In genomic region chr21:15051652-15052554, GRCh38 we compare ENCODE assay signal across 8 cellular contexts. TPM values are rescaled to one million over a fixed set of nuclear protein-coding genes. Genes with fewer than 3 reads are reported as not detected.
A peak's percentile ranks its signal among the peaks of the same experiment; 100 is the strongest.
DNase-seq lines count a peak whose midpoint lies in the region; ATAC-seq and TF ChIP-seq lines count a peak whose summit lies in the region.

No MANE protein-coding gene starts in this region.

- H3K9me3 Mint-ChIP-seq in activated CD4-positive, alpha-beta T cell treated with anti-CD3 and anti-CD28 coated beads for 36 hours (ENCODE audit: low read depth): peaks cover 2% of the 10 kb centered on the region
- peaks cover 1% of the 10 kb centered on the region for H3K9me3 Mint-ChIP-seq in activated CD4-positive, alpha-beta memory T cell treated with anti-CD3 and anti-CD28 coated beads, Interleukin-2, amount 10 ng/mL, durations not matched to agents 7 days and 5 days

- no peak for TF ChIP-seq CTCF in foreskin keratinocyte (conservative IDR thresholded peaks at IDR 0.05)

- H3K4me1 ChIP-seq in mucosa of rectum (ENCODE audit: control insufficient read depth in 2 of 2, insufficient read depth in 2 of 2, low read length in 2 of 2) (peaks cover 44 to 70% of the 10 kb centered on the region in 2 donors), foreskin keratinocyte (peaks cover 9% of the 10 kb centered on the region)

- no peaks in the 10 kb centered on the region for H3K27me3 ChIP-seq in mucosa of rectum (ENCODE audit: control insufficient read depth in 2 of 2, insufficient read depth in 2 of 2, low read length in 2 of 2)
- H3K27me3 ChIP-seq in foreskin keratinocyte: no peaks in the 10 kb centered on the region

- intact Hi-C loops in activated CD4-positive, alpha-beta T cell treated with anti-CD3 and anti-CD28 coated beads for 36 hours (cut with DNase I, micrococcal nuclease): no loop called here

- H3K9ac ChIP-seq in mucosa of rectum (ENCODE audit: low read depth in 1 of 2, low read length in 2 of 2): peak overlapping the region in 1 of 2 donors; percentile 39

- POLR2A ChIA-PET in activated CD4-positive, alpha-beta T cell treated with anti-CD3 and anti-CD28 coated beads for 36 hours (lab: Charles Lee): interaction anchor here (0.6 to 1.0 kb wide), 3 partner anchors 13 to 364 kb away, joined by 3 to 8 read pairs (median 4); partner anchors contain the start of gene NRIP1
- POLR2A ChIA-PET in activated CD4-positive, alpha-beta memory T cell treated with anti-CD3 and anti-CD28 coated beads, Interleukin-2, amount 10 ng/mL, durations not matched to agents 7 days and 5 days (lab: Charles Lee): interaction anchor here (1.4 kb wide), 1 partner anchor 13 kb away, joined by 6 read pairs; the partner anchor contains the start of gene NRIP1

- DNase-seq in activated CD4-positive, alpha-beta T cell treated with anti-CD3 and anti-CD28 coated beads for 36 hours: no peak
- DNase-seq in activated CD4-positive, alpha-beta T cell treated with anti-CD3 and anti-CD28 coated beads, Interleukin-2, amount 50 U/mL, for 1 hour: no peak
- no peak for DNase-seq in activated CD4-positive, alpha-beta memory T cell treated with anti-CD3 and anti-CD28 coated beads, Interleukin-2, amount 10 ng/mL, durations not matched to agents 7 days and 5 days
- no peak for DNase-seq in foreskin keratinocyte
- DNase-seq in COLO829 (ENCODE audit: low spot score): no peak
- no peak for DNase-seq in KG1 (lab: John Stamatoyannopoulos, UW)

- peak overlapping the region; percentile 33 to 54 for H3K4me3 ChIP-seq in mucosa of rectum (ENCODE audit: low read length in 2 of 2)

- peak overlapping the region; percentile 65 to 81 for H3K27ac ChIP-seq in mucosa of rectum (ENCODE audit: low read depth in 2 of 2, low read length in 2 of 2)
- no peak overlapping the region for H3K27ac ChIP-seq in foreskin keratinocyte

- H3K4me3 Mint-ChIP-seq in activated CD4-positive, alpha-beta T cell treated with anti-CD3 and anti-CD28 coated beads for 36 hours: peak overlapping the region; percentile 59
- peak overlapping the region; percentile 9 for H3K4me3 Mint-ChIP-seq in activated CD4-positive, alpha-beta memory T cell treated with anti-CD3 and anti-CD28 coated beads, Interleukin-2, amount 10 ng/mL, durations not matched to agents 7 days and 5 days

- no peaks in the 10 kb centered on the region for H3K27me3 Mint-ChIP-seq in activated CD4-positive, alpha-beta T cell treated with anti-CD3 and anti-CD28 coated beads for 36 hours
- H3K27me3 Mint-ChIP-seq in activated CD4-positive, alpha-beta memory T cell treated with anti-CD3 and anti-CD28 coated beads, Interleukin-2, amount 10 ng/mL, durations not matched to agents 7 days and 5 days: no peaks in the 10 kb centered on the region

- CTCF ChIA-PET in activated CD4-positive, alpha-beta T cell treated with anti-CD3 and anti-CD28 coated beads for 36 hours (lab: Charles Lee): interaction anchor here (1.3 kb wide), 1 partner anchor 430 kb away, joined by 4 read pairs; no protein-coding TSS in a partner anchor
- CTCF ChIA-PET in activated CD4-positive, alpha-beta memory T cell treated with anti-CD3 and anti-CD28 coated beads, Interleukin-2, amount 10 ng/mL, durations not matched to agents 7 days and 5 days (lab: Charles Lee): no interaction called here

- H3K27ac Mint-ChIP-seq in activated CD4-positive, alpha-beta T cell treated with anti-CD3 and anti-CD28 coated beads for 36 hours: peak overlapping the region; percentile 87
- no peak overlapping the region for H3K27ac Mint-ChIP-seq in activated CD4-positive, alpha-beta memory T cell treated with anti-CD3 and anti-CD28 coated beads, Interleukin-2, amount 10 ng/mL, durations not matched to agents 7 days and 5 days

- ATAC-seq in activated CD4-positive, alpha-beta T cell treated with anti-CD3 and anti-CD28 coated beads for 36 hours: peak; percentile 89
- peak; percentile 84 for ATAC-seq in HG03045 (IDR thresholded peaks at IDR 0.05; ENCODE audit: unreplicated experiment)
- ATAC-seq in foreskin keratinocyte: no peak

- peaks cover 78% of the 10 kb centered on the region for H3K4me1 Mint-ChIP-seq in activated CD4-positive, alpha-beta T cell treated with anti-CD3 and anti-CD28 coated beads for 36 hours
- peaks cover 18% of the 10 kb centered on the region for H3K4me1 Mint-ChIP-seq in activated CD4-positive, alpha-beta memory T cell treated with anti-CD3 and anti-CD28 coated beads, Interleukin-2, amount 10 ng/mL, durations not matched to agents 7 days and 5 days

- no peaks in the 10 kb centered on the region for H3K36me3 ChIP-seq in mucosa of rectum (ENCODE audit: control insufficient read depth in 2 of 2, insufficient read depth in 2 of 2, low read length in 2 of 2)

- no peaks in the 10 kb centered on the region for H3K9me3 ChIP-seq in mucosa of rectum (ENCODE audit: control insufficient read depth in 2 of 2, low read length in 2 of 2)

- peaks cover 2% of the 10 kb centered on the region for H3K36me3 Mint-ChIP-seq in activated CD4-positive, alpha-beta T cell treated with anti-CD3 and anti-CD28 coated beads for 36 hours (ENCODE audit: low read depth)
- no peaks in the 10 kb centered on the region for H3K36me3 Mint-ChIP-seq in activated CD4-positive, alpha-beta memory T cell treated with anti-CD3 and anti-CD28 coated beads, Interleukin-2, amount 10 ng/mL, durations not matched to agents 7 days and 5 days (ENCODE audit: low read depth)

RNA-seq across cellular contexts. Expression of gene NRIP1, which starts 12.9 kb away (rescaled TPM):
- total RNA-seq in activated CD4-positive, alpha-beta T cell treated with anti-CD3 and anti-CD28 coated beads for 36 hours: 1 to 10 TPM; 7.3 to 7.7 TPM
- 1 to 10 TPM; 5.3 to 7.7 TPM for total RNA-seq in activated CD4-positive, alpha-beta memory T cell treated with anti-CD3 and anti-CD28 coated beads, Interleukin-2, amount 10 ng/mL, durations not matched to agents 7 days and 5 days
- 28.4 and 41.9 TPM in 2 replicates for total RNA-seq in foreskin keratinocyte
- polyA plus RNA-seq in foreskin keratinocyte: 3.5 and 4.5 TPM in 2 replicates
